In genomic region chr17:7930841-7931631, GRCh38 we compare ENCODE assay signal across 1 cellular context.
TF ChIP-seq lines count a peak whose summit lies in the region.

No MANE protein-coding gene starts in this region.

TF ChIP-seq in K562, 482 proteins besides CTCF, POLR2A, EP300 and RAD21:
- no peak for TF ChIP-seq RBM22 (IDR thresholded peaks at IDR 0.05; ENCODE audit: low read depth, low read length, poor library complexity, severe bottlenecking)
- peak; percentile 2 for TF ChIP-seq KDM5B (IDR thresholded peaks at IDR 0.05; ENCODE audit: insufficient replicate concordance, low read depth, low read length)
